In genomic region chr19:10432736-10433130, GRCh38 we compare ENCODE assay signal across 9 cellular contexts. TPM values are rescaled to one million over a fixed set of nuclear protein-coding genes. Genes with fewer than 3 reads are reported as not detected.
DNase-seq lines count a peak whose midpoint lies in the region; ATAC-seq and TF ChIP-seq lines count a peak whose summit lies in the region.
"Had no signal": no experiment of that assay in that cellular context is flagged by ENCODE, and none has a peak within 500 bp of the region (broad histone marks: within the 10 kb centered on the region; RNA-seq: fewer than 3 reads in every experiment).

No MANE protein-coding gene starts in this region.

- peak; percentile 26 for ATAC-seq in Right ventricle myocardium inferior
- no peak for ATAC-seq in right cardiac atrium
- no peak for ATAC-seq in activated naive CD8-positive, alpha-beta T cell treated with anti-CD3 and anti-CD28 coated beads, Interleukin-2, amount 50 U/mL, for 24 hours
- no peak for ATAC-seq in HG02798 (IDR thresholded peaks at IDR 0.05; ENCODE audit: poor library complexity, unreplicated experiment)

- intact Hi-C loops in Right ventricle myocardium inferior (cut with DNase I), result no loop called here
- intact Hi-C loops in right cardiac atrium (cut with DNase I), result no loop called here
- intact Hi-C loops in transverse colon (cut with DNase I; ENCODE audit: low total_unique reads), result no loop called here

- H3K27ac ChIP-seq in right cardiac atrium (ENCODE audit: low read length) (no peak overlapping the region), transverse colon (peak overlapping the region; percentile 69 to 81 (median 76))

- no peak overlapping the region for H3K4me3 ChIP-seq in right cardiac atrium (ENCODE audit: low read length)
- peak overlapping the region in 3 of 4 donors; percentile 59 to 77 (median 64) for H3K4me3 ChIP-seq in transverse colon

- no peak for TF ChIP-seq CTCF in transverse colon (IDR thresholded peaks at IDR 0.05)

- H3K9me3 ChIP-seq in right cardiac atrium (ENCODE audit: control insufficient read depth, low read length), result no peaks in the 10 kb centered on the region
- no peaks in the 10 kb centered on the region for H3K9me3 ChIP-seq in transverse colon

- H3K27me3 Mint-ChIP-seq in activated naive CD8-positive, alpha-beta T cell treated with anti-CD3 and anti-CD28 coated beads, Interleukin-2, amount 50 U/mL, for 24 hours, result peaks cover 30% of the 10 kb centered on the region

- H3K9me3 Mint-ChIP-seq in activated naive CD8-positive, alpha-beta T cell treated with anti-CD3 and anti-CD28 coated beads, Interleukin-2, amount 50 U/mL, for 24 hours, result peaks cover 4% of the 10 kb centered on the region

- in situ Hi-C loops in transverse colon (cut with MboI; ENCODE audit: low pct_ligation_motif_present in 1 of 4, low pct_unique_long_range_greater_than_20kb in 1 of 4, low sequenced_read_pairs in 3 of 4), result no loop called here

- peak overlapping the region; percentile 46 for H3K27ac Mint-ChIP-seq in activated naive CD8-positive, alpha-beta T cell treated with anti-CD3 and anti-CD28 coated beads, Interleukin-2, amount 50 U/mL, for 24 hours

- no peak for TF ChIP-seq POLR2A in transverse colon (IDR thresholded peaks at IDR 0.05)

- H3K4me1 ChIP-seq in right cardiac atrium (ENCODE audit: control insufficient read depth, insufficient read depth, low read length) (no peaks in the 10 kb centered on the region), transverse colon (peaks cover 11 to 25% (median 22%) of the 10 kb centered on the region in 4 donors)

- TF ChIP-seq EP300 in transverse colon (IDR thresholded peaks at IDR 0.05; ENCODE audit: low read depth), result no peak

- H3K4me3 Mint-ChIP-seq in activated naive CD8-positive, alpha-beta T cell treated with anti-CD3 and anti-CD28 coated beads, Interleukin-2, amount 50 U/mL, for 24 hours, result peak overlapping the region; percentile 36

- DNase-seq in Right ventricle myocardium inferior (ENCODE audit: missing footprints) (peak; percentile 27), right cardiac atrium (no peak), islet precursor cell (peak; percentile 49), transverse colon (no peak), NCI-H524 (lab: John Stamatoyannopoulos, UW) (no peak), OCI-M2 (lab: John Stamatoyannopoulos, UW; ENCODE audit: unreplicated experiment) (no peak)
- DNase-seq in activated naive CD8-positive, alpha-beta T cell treated with anti-CD3 and anti-CD28 coated beads, Interleukin-2, amount 50 U/mL, for 24 hours, result no peak
- DNase-seq: DMS 273 treated with DMSO at 0.1 percent for 48 hours had no signal

- peaks cover 60% of the 10 kb centered on the region for H3K4me1 Mint-ChIP-seq in activated naive CD8-positive, alpha-beta T cell treated with anti-CD3 and anti-CD28 coated beads, Interleukin-2, amount 50 U/mL, for 24 hours

- WGBS in right cardiac atrium, result 88% methylated on average over 2 of the region's 2 CpGs
- 93% methylated on average over 2 of the region's 2 CpGs; no CpG with 5 or more reads in 1 of the 2 donors for WGBS in transverse colon (ENCODE audit: low coverage in 1 of 2), 2 donors

- no peaks in the 10 kb centered on the region for H3K36me3 Mint-ChIP-seq in activated naive CD8-positive, alpha-beta T cell treated with anti-CD3 and anti-CD28 coated beads, Interleukin-2, amount 50 U/mL, for 24 hours (ENCODE audit: low read depth)

- no peaks in the 10 kb centered on the region for H3K27me3 ChIP-seq in right cardiac atrium (ENCODE audit: control insufficient read depth, insufficient read depth)
- peaks cover 5% of the 10 kb centered on the region for H3K27me3 ChIP-seq in transverse colon

- no peaks in the 10 kb centered on the region for H3K36me3 ChIP-seq in transverse colon

RNA-seq across cellular contexts. Expression of gene PDE4A, which starts 12.4 kb away (rescaled TPM):
- total RNA-seq in Right ventricle myocardium inferior (37.0 TPM), right cardiac atrium (10 to 100 TPM in 3 of 4 donors, 1 to 10 TPM in 1; 8.4 to 14.2 (median 11.0) TPM), transverse colon (10 to 100 TPM in 3 of 4 donors, 1 to 10 TPM in 1; 9.0 to 15.9 (median 13.1) TPM)
- 5.5 TPM for polyA plus RNA-seq in right cardiac atrium

RNA-seq across cellular contexts. Expression of gene CDC37, which starts 29.4 kb away (rescaled TPM):
- 155 TPM for total RNA-seq in Right ventricle myocardium inferior
- total RNA-seq in right cardiac atrium, result 100 to 1,000 TPM; 131 to 133 (median 132) TPM
- polyA plus RNA-seq in right cardiac atrium, result 228 TPM
- 100 to 1,000 TPM; 125 to 168 (median 162) TPM for total RNA-seq in transverse colon

RNA-seq across cellular contexts. Expression of gene TYK2, which starts 52.4 kb away (rescaled TPM):
- total RNA-seq in Right ventricle myocardium inferior (67.1 TPM), right cardiac atrium (10 to 100 TPM; 56.3 to 77.0 (median 73.4) TPM), transverse colon (100 to 1,000 TPM; 111 to 463 (median 201) TPM)
- 71.6 TPM for polyA plus RNA-seq in right cardiac atrium

Comparison
In these comparisons a context has a peak if more than half of its experiments do, and no peak if none do; other contexts are left out.
1. DNase-seq: peak in Right ventricle myocardium inferior (single experiment) and islet precursor cell (single experiment); none in right cardiac atrium (0 of 3), activated naive CD8-positive, alpha-beta T cell treated with anti-CD3 and anti-CD28 coated beads, Interleukin-2, amount 50 U/mL, for 24 hours (single experiment), transverse colon (single experiment), NCI-H524 (0 of 2) and OCI-M2 (single experiment).